Comparison of ENCODE assay signal across 1 cellular context in genomic region chr12:11814362-11814761, GRCh38.
TF ChIP-seq lines count a peak whose summit lies in the region.

No MANE protein-coding gene starts in this region.

TF ChIP-seq in GM12878, 131 proteins besides CTCF, POLR2A, EP300 and RAD21 (continued from another document):
- TF ChIP-seq, protein P1, sequence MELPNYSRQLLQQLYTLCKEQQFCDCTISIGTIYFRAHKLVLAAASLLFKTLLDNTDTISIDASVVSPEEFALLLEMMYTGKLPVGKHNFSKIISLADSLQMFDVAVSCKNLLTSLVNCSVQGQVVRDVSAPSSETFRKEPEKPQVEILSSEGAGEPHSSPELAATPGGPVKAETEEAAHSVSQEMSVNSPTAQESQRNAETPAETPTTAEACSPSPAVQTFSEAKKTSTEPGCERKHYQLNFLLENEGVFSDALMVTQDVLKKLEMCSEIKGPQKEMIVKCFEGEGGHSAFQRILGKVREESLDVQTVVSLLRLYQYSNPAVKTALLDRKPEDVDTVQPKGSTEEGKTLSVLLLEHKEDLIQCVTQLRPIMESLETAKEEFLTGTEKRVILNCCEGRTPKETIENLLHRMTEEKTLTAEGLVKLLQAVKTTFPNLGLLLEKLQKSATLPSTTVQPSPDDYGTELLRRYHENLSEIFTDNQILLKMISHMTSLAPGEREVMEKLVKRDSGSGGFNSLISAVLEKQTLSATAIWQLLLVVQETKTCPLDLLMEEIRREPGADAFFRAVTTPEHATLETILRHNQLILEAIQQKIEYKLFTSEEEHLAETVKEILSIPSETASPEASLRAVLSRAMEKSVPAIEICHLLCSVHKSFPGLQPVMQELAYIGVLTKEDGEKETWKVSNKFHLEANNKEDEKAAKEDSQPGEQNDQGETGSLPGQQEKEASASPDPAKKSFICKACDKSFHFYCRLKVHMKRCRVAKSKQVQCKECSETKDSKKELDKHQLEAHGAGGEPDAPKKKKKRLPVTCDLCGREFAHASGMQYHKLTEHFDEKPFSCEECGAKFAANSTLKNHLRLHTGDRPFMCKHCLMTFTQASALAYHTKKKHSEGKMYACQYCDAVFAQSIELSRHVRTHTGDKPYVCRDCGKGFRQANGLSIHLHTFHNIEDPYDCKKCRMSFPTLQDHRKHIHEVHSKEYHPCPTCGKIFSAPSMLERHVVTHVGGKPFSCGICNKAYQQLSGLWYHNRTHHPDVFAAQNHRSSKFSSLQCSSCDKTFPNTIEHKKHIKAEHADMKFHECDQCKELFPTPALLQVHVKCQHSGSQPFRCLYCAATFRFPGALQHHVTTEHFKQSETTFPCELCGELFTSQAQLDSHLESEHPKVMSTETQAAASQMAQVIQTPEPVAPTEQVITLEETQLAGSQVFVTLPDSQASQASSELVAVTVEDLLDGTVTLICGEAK (IDR thresholded peaks at IDR 0.05; ENCODE audit: borderline replicate concordance) = no peak
- TF ChIP-seq CHD2 (IDR thresholded peaks at IDR 0.05; ENCODE audit: borderline replicate concordance, low read depth, low read length) (no peak), POLR2AphosphoS2 (IDR thresholded peaks at IDR 0.05; ENCODE audit: low read depth, low read length) (no peak), BCL11A (IDR thresholded peaks at IDR 0.05; ENCODE audit: low read depth, low read length) (no peak), ESRRA (IDR thresholded peaks at IDR 0.05; ENCODE audit: low read length) (no peak), CREB1 (IDR thresholded peaks at IDR 0.05; ENCODE audit: low read depth) (no peak), TARDBP (IDR thresholded peaks at IDR 0.05; ENCODE audit: borderline replicate concordance) (no peak), RFX5 (IDR thresholded peaks at IDR 0.05; ENCODE audit: low read depth, low read length) (no peak), CHD1 (IDR thresholded peaks at IDR 0.05; ENCODE audit: low read depth, low read length) (no peak), ZZZ3 (IDR thresholded peaks at IDR 0.05; ENCODE audit: control insufficient read depth, insufficient read length, low read depth) (no peak)
- TF ChIP-seq, protein P2, sequence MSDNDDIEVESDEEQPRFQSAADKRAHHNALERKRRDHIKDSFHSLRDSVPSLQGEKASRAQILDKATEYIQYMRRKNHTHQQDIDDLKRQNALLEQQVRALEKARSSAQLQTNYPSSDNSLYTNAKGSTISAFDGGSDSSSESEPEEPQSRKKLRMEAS (IDR thresholded peaks at IDR 0.05; ENCODE audit: low read depth, low read length) = no peak
TF ChIP-seq in GM12878: peak in this region for 0.
